8 cellular contexts compared by ENCODE assay signal in the genomic region with DNA sequence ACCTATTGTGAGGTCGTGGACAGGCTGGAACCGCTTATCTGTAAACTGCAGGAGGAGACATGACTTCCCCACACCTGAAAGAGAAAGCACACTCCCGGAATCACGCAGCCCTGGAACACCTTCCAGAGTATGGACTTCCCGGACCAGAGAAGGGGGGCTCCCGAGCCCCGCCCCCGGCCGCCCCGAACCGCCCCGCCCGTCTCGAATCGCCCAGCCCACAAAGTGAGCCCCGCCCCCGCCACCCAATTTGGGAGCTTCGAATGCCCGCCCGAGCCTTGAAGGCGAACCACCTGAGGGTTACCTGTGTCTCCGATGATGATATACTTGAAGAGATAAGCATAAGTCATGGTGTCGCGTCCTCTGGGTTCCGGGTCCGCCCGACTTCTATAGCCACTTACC. TPM values are rescaled to one million over a fixed set of nuclear protein-coding genes. Genes with fewer than 3 reads are reported as not detected.
A peak's percentile ranks its signal among the peaks of the same experiment; 100 is the strongest.
DNase-seq lines count a peak whose midpoint lies in the region; ATAC-seq and TF ChIP-seq lines count a peak whose summit lies in the region.

No MANE protein-coding gene starts in this region.

- peaks cover 0 to 2% of the 10 kb centered on the region in 2 donors for H3K36me3 ChIP-seq in body of pancreas (replicated peaks in 1 of 2; ENCODE audit: insufficient read depth in 1 of 2, low read depth in 2 of 2)

- H3K4me3 ChIP-seq in body of pancreas = peak overlapping the region; percentile 58 to 60

- no peak for TF ChIP-seq CTCF in body of pancreas (IDR thresholded peaks at IDR 0.05)

- in situ Hi-C loops in SK-MEL-5 (cut with HindIII; ENCODE audit: low pct_unique_long_range_greater_than_20kb, low sequenced_read_pairs) = no loop called here

- H3K27ac ChIP-seq in body of pancreas = peak overlapping the region; percentile 81 to 91 (median 82)

- H3K9me3 ChIP-seq in body of pancreas = no peaks in the 10 kb centered on the region

- peak; percentile 82 for DNase-seq in NCI-H1436 (lab: John Stamatoyannopoulos, UW)
- DNase-seq in NCI-H1436 treated with DMSO at 0.1 percent for 48 hours (lab: John Stamatoyannopoulos, UW) = no peak
- peak; percentile 73 for DNase-seq in SK-MEL-5 (ENCODE audit: low read depth, low spot score)
- DNase-seq in body of pancreas = peak; percentile 88 to 93 (median 91)
- DNase-seq in iris pigment epithelial cell (ENCODE audit: low read depth) = peak; percentile 66
- DNase-seq in stimulated activated CD4-positive, alpha-beta T cell treated with anti-CD3 and anti-CD28 coated beads, Interleukin-1b, Interleukin-23, amount 100 ng/mL, for 1 hour (ENCODE audit: low read depth in 2 of 2) = peak; percentile 48 to 75
- DNase-seq in putamen (ENCODE audit: low spot score) = no peak

- intact Hi-C loops in body of pancreas (cut with DNase I) = no loop called here

- no peaks in the 10 kb centered on the region for H3K27me3 ChIP-seq in body of pancreas

- 0 to 1% methylated on average over 9 to 27 of the region's 27 CpGs for WGBS in body of pancreas, 2 donors

- peak; percentile 36 for ATAC-seq in HG02943 (IDR thresholded peaks at IDR 0.05; ENCODE audit: low read depth, unreplicated experiment)
- peak; percentile 87 for ATAC-seq in body of pancreas

- peaks cover 24% of the 10 kb centered on the region for H3K4me1 ChIP-seq in body of pancreas

- no peak for TF ChIP-seq POLR2A in body of pancreas (IDR thresholded peaks at IDR 0.05)

RNA-seq across cellular contexts. Expression of a gene that starts 0.2 kb away (rescaled TPM):
- total RNA-seq in SK-MEL-5 (2014; rRNA removed; shearing (Covaris generic)) = 15.5 and 19.9 TPM in 2 replicates
- polyA plus RNA-seq in SK-MEL-5 (2015; cell fraction: cytosol; rRNA removed) = 12.5 and 14.7 TPM in 2 replicates
- polyA plus RNA-seq in SK-MEL-5 (2015; cell fraction: nucleus; rRNA removed) = 32.0 and 45.7 TPM in 2 replicates
- 10 to 100 TPM; 13.5 to 15.6 TPM for total RNA-seq in body of pancreas

RNA-seq across cellular contexts. Expression of a gene that starts 0.5 kb away (rescaled TPM):
- 21.2 and 23.8 TPM in 2 replicates for total RNA-seq in SK-MEL-5 (2014; rRNA removed; shearing (Covaris generic))
- polyA plus RNA-seq in SK-MEL-5 (2015; cell fraction: cytosol; rRNA removed) = 40.7 and 50.9 TPM in 2 replicates
- 27.0 and 35.3 TPM in 2 replicates for polyA plus RNA-seq in SK-MEL-5 (2015; cell fraction: nucleus; rRNA removed)
- total RNA-seq in body of pancreas = 10 to 100 TPM; 13.2 to 31.6 TPM

RNA-seq across cellular contexts. Expression of a gene that starts 20.6 kb away (rescaled TPM):
- total RNA-seq in SK-MEL-5 (2014; rRNA removed; shearing (Covaris generic)) = 27.8 and 32.6 TPM in 2 replicates
- polyA plus RNA-seq in SK-MEL-5 (2015; cell fraction: cytosol; rRNA removed) = 24.6 and 27.9 TPM in 2 replicates
- polyA plus RNA-seq in SK-MEL-5 (2015; cell fraction: nucleus; rRNA removed) = 50.1 and 57.0 TPM in 2 replicates
- total RNA-seq in body of pancreas = 10 to 100 TPM; 33.2 to 72.2 TPM

RNA-seq across cellular contexts. Expression of a gene that starts 34.6 kb away (rescaled TPM):
- 44.5 and 46.8 TPM in 2 replicates for total RNA-seq in SK-MEL-5 (2014; rRNA removed; shearing (Covaris generic))
- 31.4 and 32.7 TPM in 2 replicates for polyA plus RNA-seq in SK-MEL-5 (2015; cell fraction: cytosol; rRNA removed)
- polyA plus RNA-seq in SK-MEL-5 (2015; cell fraction: nucleus; rRNA removed) = 325 and 429 TPM in 2 replicates
- total RNA-seq in body of pancreas = 10 to 100 TPM; 49.8 to 69.2 TPM

RNA-seq across cellular contexts. Expression of a gene that starts 49.6 kb away (rescaled TPM):
- 0.85 and 1.6 TPM in 2 replicates for total RNA-seq in SK-MEL-5 (2014; rRNA removed; shearing (Covaris generic))
- 2.1 and 2.5 TPM in 2 replicates for polyA plus RNA-seq in SK-MEL-5 (2015; cell fraction: cytosol; rRNA removed)
- 0.07 and 2.6 TPM in 2 replicates for polyA plus RNA-seq in SK-MEL-5 (2015; cell fraction: nucleus; rRNA removed)
- 1 to 10 TPM; 7.8 to 9.2 TPM for total RNA-seq in body of pancreas

Comparison
In these comparisons a context has a peak if more than half of its experiments do, and no peak if none do; other contexts are left out.
1. DNase-seq: peak in NCI-H1436 (single experiment), SK-MEL-5 (single experiment), body of pancreas (4 of 4), iris pigment epithelial cell (single experiment) and stimulated activated CD4-positive, alpha-beta T cell treated with anti-CD3 and anti-CD28 coated beads, Interleukin-1b, Interleukin-23, amount 100 ng/mL, for 1 hour (2 of 2); none in NCI-H1436 treated with DMSO at 0.1 percent for 48 hours (single experiment) and putamen (single experiment).